Comparison of ENCODE assay signal across 1 cellular context in genomic region chr7:97149843-97150242, GRCh38.
TF ChIP-seq lines count a peak whose summit lies in the region.

No MANE protein-coding gene starts in this region.

TF ChIP-seq in HepG2, 621 proteins besides CTCF, POLR2A, EP300 and RAD21:
- no peak for TF ChIP-seq LRRFIP1 (CRISPR knock-in tag; conservative IDR thresholded peaks at IDR 0.05)
- no peak for TF ChIP-seq BRD4 (CRISPR knock-in tag; IDR thresholded peaks at IDR 0.05)
- no peak for TF ChIP-seq TP53 (CRISPR knock-in tag; conservative IDR thresholded peaks at IDR 0.05)
- TF ChIP-seq ZNF770 (CRISPR knock-in tag; IDR thresholded peaks at IDR 0.05): no peak
- TF ChIP-seq ZBTB40 (IDR thresholded peaks at IDR 0.05): no peak
- TF ChIP-seq ZBTB40 (CRISPR knock-in tag; IDR thresholded peaks at IDR 0.05): no peak
- peak in 1 of 2 experiments; percentile 38; a peak in 1 of 4 replicates for TF ChIP-seq MAFK (conservative IDR thresholded peaks at IDR 0.05 in 1 of 2, IDR thresholded peaks at IDR 0.05 in 1 of 2; ENCODE audit: low read length in 2 of 2)
- no peak for TF ChIP-seq ZNF607 (CRISPR knock-in tag; IDR thresholded peaks at IDR 0.05; ENCODE audit: borderline replicate concordance)
- TF ChIP-seq MAFF (IDR thresholded peaks at IDR 0.05; ENCODE audit: low read depth, low read length): 0 out of 2 replicates have a peak, but pooled peaks have one; percentile 16
- TF ChIP-seq ZNF7 (CRISPR knock-in tag; IDR thresholded peaks at IDR 0.05): no peak
- no peak for TF ChIP-seq ZNF710 (CRISPR knock-in tag; IDR thresholded peaks at IDR 0.05; ENCODE audit: borderline replicate concordance)
- no peak for TF ChIP-seq MYNN (CRISPR knock-in tag; IDR thresholded peaks at IDR 0.05; ENCODE audit: low read depth)
